ENCODE assay signal across 1 cellular context in genomic region chr13:93951153-93951552, GRCh38.
TF ChIP-seq lines count a peak whose summit lies in the region.

No MANE protein-coding gene starts in this region.

TF ChIP-seq in H1, 55 proteins besides CTCF, POLR2A, EP300 and RAD21:
- TF ChIP-seq, protein P1, sequence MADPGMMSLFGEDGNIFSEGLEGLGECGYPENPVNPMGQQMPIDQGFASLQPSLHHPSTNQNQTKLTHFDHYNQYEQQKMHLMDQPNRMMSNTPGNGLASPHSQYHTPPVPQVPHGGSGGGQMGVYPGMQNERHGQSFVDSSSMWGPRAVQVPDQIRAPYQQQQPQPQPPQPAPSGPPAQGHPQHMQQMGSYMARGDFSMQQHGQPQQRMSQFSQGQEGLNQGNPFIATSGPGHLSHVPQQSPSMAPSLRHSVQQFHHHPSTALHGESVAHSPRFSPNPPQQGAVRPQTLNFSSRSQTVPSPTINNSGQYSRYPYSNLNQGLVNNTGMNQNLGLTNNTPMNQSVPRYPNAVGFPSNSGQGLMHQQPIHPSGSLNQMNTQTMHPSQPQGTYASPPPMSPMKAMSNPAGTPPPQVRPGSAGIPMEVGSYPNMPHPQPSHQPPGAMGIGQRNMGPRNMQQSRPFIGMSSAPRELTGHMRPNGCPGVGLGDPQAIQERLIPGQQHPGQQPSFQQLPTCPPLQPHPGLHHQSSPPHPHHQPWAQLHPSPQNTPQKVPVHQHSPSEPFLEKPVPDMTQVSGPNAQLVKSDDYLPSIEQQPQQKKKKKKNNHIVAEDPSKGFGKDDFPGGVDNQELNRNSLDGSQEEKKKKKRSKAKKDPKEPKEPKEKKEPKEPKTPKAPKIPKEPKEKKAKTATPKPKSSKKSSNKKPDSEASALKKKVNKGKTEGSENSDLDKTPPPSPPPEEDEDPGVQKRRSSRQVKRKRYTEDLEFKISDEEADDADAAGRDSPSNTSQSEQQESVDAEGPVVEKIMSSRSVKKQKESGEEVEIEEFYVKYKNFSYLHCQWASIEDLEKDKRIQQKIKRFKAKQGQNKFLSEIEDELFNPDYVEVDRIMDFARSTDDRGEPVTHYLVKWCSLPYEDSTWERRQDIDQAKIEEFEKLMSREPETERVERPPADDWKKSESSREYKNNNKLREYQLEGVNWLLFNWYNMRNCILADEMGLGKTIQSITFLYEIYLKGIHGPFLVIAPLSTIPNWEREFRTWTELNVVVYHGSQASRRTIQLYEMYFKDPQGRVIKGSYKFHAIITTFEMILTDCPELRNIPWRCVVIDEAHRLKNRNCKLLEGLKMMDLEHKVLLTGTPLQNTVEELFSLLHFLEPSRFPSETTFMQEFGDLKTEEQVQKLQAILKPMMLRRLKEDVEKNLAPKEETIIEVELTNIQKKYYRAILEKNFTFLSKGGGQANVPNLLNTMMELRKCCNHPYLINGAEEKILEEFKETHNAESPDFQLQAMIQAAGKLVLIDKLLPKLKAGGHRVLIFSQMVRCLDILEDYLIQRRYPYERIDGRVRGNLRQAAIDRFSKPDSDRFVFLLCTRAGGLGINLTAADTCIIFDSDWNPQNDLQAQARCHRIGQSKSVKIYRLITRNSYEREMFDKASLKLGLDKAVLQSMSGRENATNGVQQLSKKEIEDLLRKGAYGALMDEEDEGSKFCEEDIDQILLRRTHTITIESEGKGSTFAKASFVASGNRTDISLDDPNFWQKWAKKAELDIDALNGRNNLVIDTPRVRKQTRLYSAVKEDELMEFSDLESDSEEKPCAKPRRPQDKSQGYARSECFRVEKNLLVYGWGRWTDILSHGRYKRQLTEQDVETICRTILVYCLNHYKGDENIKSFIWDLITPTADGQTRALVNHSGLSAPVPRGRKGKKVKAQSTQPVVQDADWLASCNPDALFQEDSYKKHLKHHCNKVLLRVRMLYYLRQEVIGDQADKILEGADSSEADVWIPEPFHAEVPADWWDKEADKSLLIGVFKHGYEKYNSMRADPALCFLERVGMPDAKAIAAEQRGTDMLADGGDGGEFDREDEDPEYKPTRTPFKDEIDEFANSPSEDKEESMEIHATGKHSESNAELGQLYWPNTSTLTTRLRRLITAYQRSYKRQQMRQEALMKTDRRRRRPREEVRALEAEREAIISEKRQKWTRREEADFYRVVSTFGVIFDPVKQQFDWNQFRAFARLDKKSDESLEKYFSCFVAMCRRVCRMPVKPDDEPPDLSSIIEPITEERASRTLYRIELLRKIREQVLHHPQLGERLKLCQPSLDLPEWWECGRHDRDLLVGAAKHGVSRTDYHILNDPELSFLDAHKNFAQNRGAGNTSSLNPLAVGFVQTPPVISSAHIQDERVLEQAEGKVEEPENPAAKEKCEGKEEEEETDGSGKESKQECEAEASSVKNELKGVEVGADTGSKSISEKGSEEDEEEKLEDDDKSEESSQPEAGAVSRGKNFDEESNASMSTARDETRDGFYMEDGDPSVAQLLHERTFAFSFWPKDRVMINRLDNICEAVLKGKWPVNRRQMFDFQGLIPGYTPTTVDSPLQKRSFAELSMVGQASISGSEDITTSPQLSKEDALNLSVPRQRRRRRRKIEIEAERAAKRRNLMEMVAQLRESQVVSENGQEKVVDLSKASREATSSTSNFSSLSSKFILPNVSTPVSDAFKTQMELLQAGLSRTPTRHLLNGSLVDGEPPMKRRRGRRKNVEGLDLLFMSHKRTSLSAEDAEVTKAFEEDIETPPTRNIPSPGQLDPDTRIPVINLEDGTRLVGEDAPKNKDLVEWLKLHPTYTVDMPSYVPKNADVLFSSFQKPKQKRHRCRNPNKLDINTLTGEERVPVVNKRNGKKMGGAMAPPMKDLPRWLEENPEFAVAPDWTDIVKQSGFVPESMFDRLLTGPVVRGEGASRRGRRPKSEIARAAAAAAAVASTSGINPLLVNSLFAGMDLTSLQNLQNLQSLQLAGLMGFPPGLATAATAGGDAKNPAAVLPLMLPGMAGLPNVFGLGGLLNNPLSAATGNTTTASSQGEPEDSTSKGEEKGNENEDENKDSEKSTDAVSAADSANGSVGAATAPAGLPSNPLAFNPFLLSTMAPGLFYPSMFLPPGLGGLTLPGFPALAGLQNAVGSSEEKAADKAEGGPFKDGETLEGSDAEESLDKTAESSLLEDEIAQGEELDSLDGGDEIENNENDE (IDR thresholded peaks at IDR 0.05; ENCODE audit: insufficient replicate concordance, low read length): no peak
- TF ChIP-seq MAX (IDR thresholded peaks at IDR 0.05) (no peak), SP2 (IDR thresholded peaks at IDR 0.05; ENCODE audit: low read length) (no peak), FOSL1 (IDR thresholded peaks at IDR 0.05; ENCODE audit: insufficient read depth, low read depth, low read length) (no peak), BACH1 (IDR thresholded peaks at IDR 0.05; ENCODE audit: low read length) (no peak), SIN3A (conservative IDR thresholded peaks at IDR 0.05 in 1 of 2, IDR thresholded peaks at IDR 0.05 in 1 of 2; ENCODE audit: low read depth in 1 of 2, low read length in 2 of 2) (no peak), JUND (IDR thresholded peaks at IDR 0.05; ENCODE audit: low read length) (no peak), RNF2 (IDR thresholded peaks at IDR 0.05; ENCODE audit: borderline replicate concordance, low read depth, low read length, missing control alignments, poor library complexity, severe bottlenecking) (no peak), CREB1 (IDR thresholded peaks at IDR 0.05) (no peak), CBX5 (IDR thresholded peaks at IDR 0.05; ENCODE audit: low read depth, low read length) (no peak), SIRT6 (IDR thresholded peaks at IDR 0.05; ENCODE audit: low read length) (no peak), SP1 (IDR thresholded peaks at IDR 0.05; ENCODE audit: low read depth, low read length) (no peak), POLR2AphosphoS5 (IDR thresholded peaks at IDR 0.05; ENCODE audit: low read depth, low read length) (no peak)
